In genomic region chr5:115524199-115524598, GRCh38 we compare ENCODE assay signal across 22 cellular contexts. TPM values are rescaled to one million over a fixed set of nuclear protein-coding genes. Genes with fewer than 3 reads are reported as not detected.
DNase-seq lines count a peak whose midpoint lies in the region; ATAC-seq, FAIRE-seq and TF ChIP-seq lines count a peak whose summit lies in the region.
"Had no signal": no experiment of that assay in that cellular context is flagged by ENCODE, and none has a peak within 500 bp of the region (broad histone marks: within the 10 kb centered on the region; RNA-seq: fewer than 3 reads in every experiment).

No MANE protein-coding gene starts in this region.

- H4K20me1 ChIP-seq in mammary epithelial cell (ENCODE audit: insufficient read depth, low read length): no peaks in the 10 kb centered on the region

- peaks cover 59% of the 10 kb centered on the region for H3K79me2 ChIP-seq in mammary epithelial cell (ENCODE audit: insufficient read depth, low read length)

- H3K27ac ChIP-seq in mammary epithelial cell (ENCODE audit: insufficient read depth, low read depth, low read length): no peak overlapping the region
- H3K27ac ChIP-seq: 22Rv1 had no signal

- TF ChIP-seq CTCF in activated CD8-positive, alpha-beta T cell treated with anti-CD3 and anti-CD28 coated beads for 36 hours (IDR thresholded peaks at IDR 0.05): no peak
- TF ChIP-seq CTCF in mammary epithelial cell (conservative IDR thresholded peaks at IDR 0.05 in 1 of 2, IDR thresholded peaks at IDR 0.05 in 1 of 2; ENCODE audit: extremely low read depth in 1 of 2, insufficient read depth in 1 of 2, low read depth in 1 of 2, low read length in 2 of 2) (no peak), mucosa of descending colon (IDR thresholded peaks at IDR 0.05) (no peak)

- no peak overlapping the region for H2AFZ ChIP-seq in mammary epithelial cell (ENCODE audit: low read depth, low read length)

- intact Hi-C loops in activated CD8-positive, alpha-beta T cell treated with anti-CD3 and anti-CD28 coated beads for 36 hours (cut with micrococcal nuclease): no loop called here
- intact Hi-C loops in mammary epithelial cell (cut with micrococcal nuclease) (no loop called here), mucosa of descending colon (cut with DNase I, micrococcal nuclease) (no loop called here), cardiac septum (cut with DNase I) (no loop called here)

- peaks cover 54% of the 10 kb centered on the region for H3K36me3 Mint-ChIP-seq in activated CD8-positive, alpha-beta T cell treated with anti-CD3 and anti-CD28 coated beads for 36 hours (ENCODE audit: low read depth)
- peaks cover 51% of the 10 kb centered on the region for H3K36me3 Mint-ChIP-seq in activated CD8-positive, alpha-beta T cell treated with anti-CD3 and anti-CD28 coated beads, Interleukin-2, amount 10 ng/mL, durations not matched to agents 7 days and 5 days (ENCODE audit: low read depth)

- CTCF ChIA-PET in activated CD8-positive, alpha-beta T cell treated with anti-CD3 and anti-CD28 coated beads for 36 hours (lab: Charles Lee): interaction anchor here (0.6 to 2.2 kb wide), 3 partner anchors 12 to 288 kb away, joined by 3 to 6 read pairs (median 6); no protein-coding TSS in a partner anchor
- CTCF ChIA-PET in activated CD8-positive, alpha-beta T cell treated with anti-CD3 and anti-CD28 coated beads, Interleukin-2, amount 10 ng/mL, durations not matched to agents 7 days and 5 days (lab: Charles Lee): interaction anchor here (1.3 kb wide), 1 partner anchor 9 kb away, joined by 5 read pairs; no protein-coding TSS in a partner anchor
- CTCF ChIA-PET in mammary epithelial cell (lab: Charles Lee; ENCODE audit: low non-redundant PET): no interaction called here

- peaks cover 23% of the 10 kb centered on the region for H3K36me3 ChIP-seq in mammary epithelial cell (ENCODE audit: insufficient read depth, low read length)
- no peaks in the 10 kb centered on the region for H3K36me3 ChIP-seq in mucosa of descending colon (ENCODE audit: low read depth)

- H3K4me1 Mint-ChIP-seq in activated CD8-positive, alpha-beta T cell treated with anti-CD3 and anti-CD28 coated beads for 36 hours (ENCODE audit: low read depth): peaks cover 48% of the 10 kb centered on the region
- H3K4me1 Mint-ChIP-seq in activated CD8-positive, alpha-beta T cell treated with anti-CD3 and anti-CD28 coated beads, Interleukin-2, amount 10 ng/mL, durations not matched to agents 7 days and 5 days (ENCODE audit: low read depth): peaks cover 14% of the 10 kb centered on the region

- BruUV-seq in mammary epithelial cell (replicated peaks; lab: Mats Ljungman, UMichigan): TSS peak; percentile 12

- H3K9me3 ChIP-seq in mammary epithelial cell (replicated peaks; ENCODE audit: insufficient read depth, low read length): no peaks in the 10 kb centered on the region
- H3K9me3 ChIP-seq in mucosa of descending colon: no peaks in the 10 kb centered on the region

- no peak overlapping the region for H3K4me3 Mint-ChIP-seq in activated CD8-positive, alpha-beta T cell treated with anti-CD3 and anti-CD28 coated beads for 36 hours
- H3K4me3 Mint-ChIP-seq in activated CD8-positive, alpha-beta T cell treated with anti-CD3 and anti-CD28 coated beads, Interleukin-2, amount 10 ng/mL, durations not matched to agents 7 days and 5 days: no peak overlapping the region
- H3K4me3 Mint-ChIP-seq: CD8-positive, alpha-beta T cell; IgD-negative memory B cell had no signal

- FAIRE-seq in H54 (lab: Jason Lieb, UNC): peak; percentile 52
- FAIRE-seq: G401.6, H1 had no signal

- DNase-seq in activated CD8-positive, alpha-beta T cell treated with anti-CD3 and anti-CD28 coated beads for 36 hours: no peak
- DNase-seq in activated CD8-positive, alpha-beta T cell treated with anti-CD3 and anti-CD28 coated beads, Interleukin-2, amount 10 ng/mL, durations not matched to agents 7 days and 5 days: no peak
- DNase-seq in H54 (ENCODE audit: insufficient read length, low spot score) (no peak), mammary epithelial cell (no peak), mucosa of descending colon (no peak), cardiac septum (ENCODE audit: low spot score) (no peak), NOMO-1 (lab: John Stamatoyannopoulos, UW; ENCODE audit: unreplicated experiment in 2 of 2) (no peak)
- DNase-seq: AML-193; C1 segment of cervical spinal cord; CD8-positive, alpha-beta T cell; DND-41; NCI-H1694 treated with DMSO at 0.1 percent for 48 hours; NCI-H2081 treated with DMSO at 0.1 percent for 48 hours; NCI-H2171 treated with DMSO at 0.1 percent for 48 hours; NCI-H526; OCI-M1; Right ventricle myocardium superior had no signal

- in situ Hi-C loops in mammary epithelial cell (cut with MboI; ENCODE audit: low sequenced_read_pairs in 2 of 2): no loop called here

- H3K27me3 ChIP-seq in mammary epithelial cell (ENCODE audit: insufficient read depth, low read length): no peaks in the 10 kb centered on the region

- H3K4me2 ChIP-seq in mammary epithelial cell (ENCODE audit: insufficient read depth, low read depth, low read length): no peak overlapping the region

- no peaks in the 10 kb centered on the region for H3K9me3 Mint-ChIP-seq in activated CD8-positive, alpha-beta T cell treated with anti-CD3 and anti-CD28 coated beads for 36 hours
- no peaks in the 10 kb centered on the region for H3K9me3 Mint-ChIP-seq in activated CD8-positive, alpha-beta T cell treated with anti-CD3 and anti-CD28 coated beads, Interleukin-2, amount 10 ng/mL, durations not matched to agents 7 days and 5 days (ENCODE audit: insufficient read depth)
- H3K9me3 Mint-ChIP-seq: CD8-positive, alpha-beta T cell; IgD-negative memory B cell had no signal

- no peaks in the 10 kb centered on the region for H3K27me3 Mint-ChIP-seq in activated CD8-positive, alpha-beta T cell treated with anti-CD3 and anti-CD28 coated beads for 36 hours
- H3K27me3 Mint-ChIP-seq in activated CD8-positive, alpha-beta T cell treated with anti-CD3 and anti-CD28 coated beads, Interleukin-2, amount 10 ng/mL, durations not matched to agents 7 days and 5 days (ENCODE audit: low read depth): no peaks in the 10 kb centered on the region
- H3K27me3 Mint-ChIP-seq: IgD-negative memory B cell had no signal

- no peak for ATAC-seq in activated CD8-positive, alpha-beta T cell treated with anti-CD3 and anti-CD28 coated beads for 36 hours
- ATAC-seq in activated CD8-positive, alpha-beta T cell treated with anti-CD3 and anti-CD28 coated beads, Interleukin-2, amount 10 ng/mL, durations not matched to agents 7 days and 5 days: no peak
- ATAC-seq in mucosa of descending colon: peak; percentile 48
- no peak for ATAC-seq in GM21786 (IDR thresholded peaks at IDR 0.05; ENCODE audit: unreplicated experiment)
- ATAC-seq: CD8-positive, alpha-beta T cell had no signal

- H3K9ac ChIP-seq in mammary epithelial cell (ENCODE audit: insufficient read depth, low read length): no peak overlapping the region

- H3K4me3 ChIP-seq in mammary epithelial cell (replicated peaks in 1 of 3; ENCODE audit: insufficient read depth in 1 of 3, low read depth in 2 of 3, low read length in 3 of 3) (no peak overlapping the region), mucosa of descending colon (no peak overlapping the region)

- H3K4me1 ChIP-seq in mammary epithelial cell (ENCODE audit: insufficient read depth, low read length): no peaks in the 10 kb centered on the region
- peaks cover 31% of the 10 kb centered on the region for H3K4me1 ChIP-seq in mucosa of descending colon (ENCODE audit: low read depth)

- 89% methylated on average over 5 of the region's 5 CpGs for WGBS in mammary epithelial cell (ENCODE audit: low coverage, missing lambda C conversion rate)

- POLR2A ChIA-PET in activated CD8-positive, alpha-beta T cell treated with anti-CD3 and anti-CD28 coated beads for 36 hours (lab: Charles Lee): no interaction called here
- POLR2A ChIA-PET in activated CD8-positive, alpha-beta T cell treated with anti-CD3 and anti-CD28 coated beads, Interleukin-2, amount 10 ng/mL, durations not matched to agents 7 days and 5 days (lab: Charles Lee): interaction anchor here (0.5 to 1.2 kb wide), 2 partner anchors 20 kb away, joined by 3 read pairs; partner anchors contain the start of gene FEM1C

- TF ChIP-seq POLR2A in H54 (IDR thresholded peaks at IDR 0.05; ENCODE audit: low read depth, low read length): no peak

- peak overlapping the region; percentile 32 for H3K27ac Mint-ChIP-seq in activated CD8-positive, alpha-beta T cell treated with anti-CD3 and anti-CD28 coated beads for 36 hours
- no peak overlapping the region for H3K27ac Mint-ChIP-seq in activated CD8-positive, alpha-beta T cell treated with anti-CD3 and anti-CD28 coated beads, Interleukin-2, amount 10 ng/mL, durations not matched to agents 7 days and 5 days
- H3K27ac Mint-ChIP-seq: IgD-negative memory B cell had no signal

- dilution Hi-C loops in mammary epithelial cell (cut with HindIII; ENCODE audit: low sequenced_read_pairs): no loop called here

RNA-seq across cellular contexts. Expression of gene FEM1C, which starts 20.4 kb away (rescaled TPM):
- 10 to 100 TPM; 16.6 to 16.7 TPM for total RNA-seq in activated CD8-positive, alpha-beta T cell treated with anti-CD3 and anti-CD28 coated beads for 36 hours
- 10 to 100 TPM; 13.6 to 15.0 TPM for total RNA-seq in activated CD8-positive, alpha-beta T cell treated with anti-CD3 and anti-CD28 coated beads, Interleukin-2, amount 10 ng/mL, durations not matched to agents 7 days and 5 days
- total RNA-seq in mammary epithelial cell (10 to 100 TPM; 15.1 to 15.2 TPM), mucosa of descending colon (10 to 100 TPM; 31.1 to 37.7 (median 33.5) TPM), cardiac septum (56.1 TPM)
- 7.3 TPM for polyA plus RNA-seq in mammary epithelial cell
- 18.1 TPM for polyA minus RNA-seq in mammary epithelial cell
